In genomic region chr6:130843575-130844320, GRCh38 we compare ENCODE assay signal across 2 cellular contexts.
A peak's percentile ranks its signal among the peaks of the same experiment; 100 is the strongest.
TF ChIP-seq lines count a peak whose summit lies in the region.

No MANE protein-coding gene starts in this region.

TF ChIP-seq in K562, 482 proteins besides CTCF, POLR2A, EP300 and RAD21 (continued from another document):
- TF ChIP-seq, protein P1, sequence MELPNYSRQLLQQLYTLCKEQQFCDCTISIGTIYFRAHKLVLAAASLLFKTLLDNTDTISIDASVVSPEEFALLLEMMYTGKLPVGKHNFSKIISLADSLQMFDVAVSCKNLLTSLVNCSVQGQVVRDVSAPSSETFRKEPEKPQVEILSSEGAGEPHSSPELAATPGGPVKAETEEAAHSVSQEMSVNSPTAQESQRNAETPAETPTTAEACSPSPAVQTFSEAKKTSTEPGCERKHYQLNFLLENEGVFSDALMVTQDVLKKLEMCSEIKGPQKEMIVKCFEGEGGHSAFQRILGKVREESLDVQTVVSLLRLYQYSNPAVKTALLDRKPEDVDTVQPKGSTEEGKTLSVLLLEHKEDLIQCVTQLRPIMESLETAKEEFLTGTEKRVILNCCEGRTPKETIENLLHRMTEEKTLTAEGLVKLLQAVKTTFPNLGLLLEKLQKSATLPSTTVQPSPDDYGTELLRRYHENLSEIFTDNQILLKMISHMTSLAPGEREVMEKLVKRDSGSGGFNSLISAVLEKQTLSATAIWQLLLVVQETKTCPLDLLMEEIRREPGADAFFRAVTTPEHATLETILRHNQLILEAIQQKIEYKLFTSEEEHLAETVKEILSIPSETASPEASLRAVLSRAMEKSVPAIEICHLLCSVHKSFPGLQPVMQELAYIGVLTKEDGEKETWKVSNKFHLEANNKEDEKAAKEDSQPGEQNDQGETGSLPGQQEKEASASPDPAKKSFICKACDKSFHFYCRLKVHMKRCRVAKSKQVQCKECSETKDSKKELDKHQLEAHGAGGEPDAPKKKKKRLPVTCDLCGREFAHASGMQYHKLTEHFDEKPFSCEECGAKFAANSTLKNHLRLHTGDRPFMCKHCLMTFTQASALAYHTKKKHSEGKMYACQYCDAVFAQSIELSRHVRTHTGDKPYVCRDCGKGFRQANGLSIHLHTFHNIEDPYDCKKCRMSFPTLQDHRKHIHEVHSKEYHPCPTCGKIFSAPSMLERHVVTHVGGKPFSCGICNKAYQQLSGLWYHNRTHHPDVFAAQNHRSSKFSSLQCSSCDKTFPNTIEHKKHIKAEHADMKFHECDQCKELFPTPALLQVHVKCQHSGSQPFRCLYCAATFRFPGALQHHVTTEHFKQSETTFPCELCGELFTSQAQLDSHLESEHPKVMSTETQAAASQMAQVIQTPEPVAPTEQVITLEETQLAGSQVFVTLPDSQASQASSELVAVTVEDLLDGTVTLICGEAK (IDR thresholded peaks at IDR 0.05), result no peak
- TF ChIP-seq, protein P1 (CRISPR knock-in tag; IDR thresholded peaks at IDR 0.05), result no peak
- TF ChIP-seq RBM25 (IDR thresholded peaks at IDR 0.05; ENCODE audit: low read depth, low read length, severe bottlenecking), result no peak
- TF ChIP-seq DPF2 (IDR thresholded peaks at IDR 0.05), result no peak
- TF ChIP-seq ZNF224 (CRISPR knock-in tag; IDR thresholded peaks at IDR 0.05), result no peak
- TF ChIP-seq HBP1 (CRISPR knock-in tag; IDR thresholded peaks at IDR 0.05), result no peak

TF ChIP-seq in HepG2, 621 proteins besides CTCF, POLR2A, EP300 and RAD21 (continued from another document and continues in another):
- TF ChIP-seq NFAT5 (CRISPR knock-in tag; IDR thresholded peaks at IDR 0.05) (no peak), NAIF1 (CRISPR knock-in tag; IDR thresholded peaks at IDR 0.05; ENCODE audit: borderline replicate concordance) (0 out of 2 replicates have a peak, but pooled peaks have one; percentile 12), ZNF20 (CRISPR knock-in tag; IDR thresholded peaks at IDR 0.05) (no peak), ZNF619 (CRISPR knock-in tag; IDR thresholded peaks at IDR 0.05) (no peak), TEAD3 (CRISPR knock-in tag; optimal IDR thresholded peaks at IDR 0.05; ENCODE audit: borderline replicate concordance) (peak; percentile 45), ZNF691 (CRISPR knock-in tag; IDR thresholded peaks at IDR 0.05; ENCODE audit: borderline replicate concordance, low read depth) (no peak), CREM (IDR thresholded peaks at IDR 0.05) (no peak), CREM (CRISPR knock-in tag; IDR thresholded peaks at IDR 0.05) (no peak), HOMEZ (CRISPR knock-in tag; IDR thresholded peaks at IDR 0.05; ENCODE audit: low read depth) (0 out of 2 replicates have a peak, but pooled peaks have one; percentile 55), SIX1 (CRISPR knock-in tag; IDR thresholded peaks at IDR 0.05; ENCODE audit: borderline replicate concordance) (peak; percentile 26; the same call in 1 of the 2 replicates), NR3C1 (CRISPR knock-in tag; IDR thresholded peaks at IDR 0.05) (no peak), HMG20A (CRISPR knock-in tag; IDR thresholded peaks at IDR 0.05; ENCODE audit: borderline replicate concordance) (no peak), ZBTB2 (CRISPR knock-in tag; IDR thresholded peaks at IDR 0.05; ENCODE audit: low read depth) (no peak), ZSCAN25 (CRISPR knock-in tag; IDR thresholded peaks at IDR 0.05) (no peak), IRF2 (CRISPR knock-in tag; IDR thresholded peaks at IDR 0.05) (peak; percentile 43; the same call in 1 of the 2 replicates), POLR2AphosphoS5 (IDR thresholded peaks at IDR 0.05; ENCODE audit: low read depth, low read length) (0 out of 2 replicates have a peak, but pooled peaks have one; percentile 22), ZNF766 (CRISPR knock-in tag; IDR thresholded peaks at IDR 0.05; ENCODE audit: borderline replicate concordance) (no peak)
- TF ChIP-seq, protein P2, sequence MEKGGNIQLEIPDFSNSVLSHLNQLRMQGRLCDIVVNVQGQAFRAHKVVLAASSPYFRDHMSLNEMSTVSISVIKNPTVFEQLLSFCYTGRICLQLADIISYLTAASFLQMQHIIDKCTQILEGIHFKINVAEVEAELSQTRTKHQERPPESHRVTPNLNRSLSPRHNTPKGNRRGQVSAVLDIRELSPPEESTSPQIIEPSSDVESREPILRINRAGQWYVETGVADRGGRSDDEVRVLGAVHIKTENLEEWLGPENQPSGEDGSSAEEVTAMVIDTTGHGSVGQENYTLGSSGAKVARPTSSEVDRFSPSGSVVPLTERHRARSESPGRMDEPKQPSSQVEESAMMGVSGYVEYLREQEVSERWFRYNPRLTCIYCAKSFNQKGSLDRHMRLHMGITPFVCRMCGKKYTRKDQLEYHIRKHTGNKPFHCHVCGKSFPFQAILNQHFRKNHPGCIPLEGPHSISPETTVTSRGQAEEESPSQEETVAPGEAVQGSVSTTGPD (CRISPR knock-in tag; IDR thresholded peaks at IDR 0.05), result no peak
- TF ChIP-seq, protein P3, sequence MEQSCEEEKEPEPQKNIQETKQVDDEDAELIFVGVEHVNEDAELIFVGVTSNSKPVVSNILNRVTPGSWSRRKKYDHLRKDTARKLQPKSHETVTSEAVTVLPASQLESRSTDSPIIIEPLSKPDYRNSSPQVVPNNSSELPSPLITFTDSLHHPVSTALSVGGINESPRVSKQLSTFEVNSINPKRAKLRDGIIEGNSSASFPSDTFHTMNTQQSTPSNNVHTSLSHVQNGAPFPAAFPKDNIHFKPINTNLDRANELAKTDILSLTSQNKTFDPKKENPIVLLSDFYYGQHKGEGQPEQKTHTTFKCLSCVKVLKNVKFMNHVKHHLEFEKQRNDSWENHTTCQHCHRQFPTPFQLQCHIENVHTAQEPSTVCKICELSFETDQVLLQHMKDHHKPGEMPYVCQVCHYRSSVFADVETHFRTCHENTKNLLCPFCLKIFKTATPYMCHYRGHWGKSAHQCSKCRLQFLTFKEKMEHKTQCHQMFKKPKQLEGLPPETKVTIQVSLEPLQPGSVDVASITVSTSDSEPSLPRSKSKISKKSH (CRISPR knock-in tag; IDR thresholded peaks at IDR 0.05; ENCODE audit: borderline replicate concordance), result no peak
- TF ChIP-seq, protein P4, sequence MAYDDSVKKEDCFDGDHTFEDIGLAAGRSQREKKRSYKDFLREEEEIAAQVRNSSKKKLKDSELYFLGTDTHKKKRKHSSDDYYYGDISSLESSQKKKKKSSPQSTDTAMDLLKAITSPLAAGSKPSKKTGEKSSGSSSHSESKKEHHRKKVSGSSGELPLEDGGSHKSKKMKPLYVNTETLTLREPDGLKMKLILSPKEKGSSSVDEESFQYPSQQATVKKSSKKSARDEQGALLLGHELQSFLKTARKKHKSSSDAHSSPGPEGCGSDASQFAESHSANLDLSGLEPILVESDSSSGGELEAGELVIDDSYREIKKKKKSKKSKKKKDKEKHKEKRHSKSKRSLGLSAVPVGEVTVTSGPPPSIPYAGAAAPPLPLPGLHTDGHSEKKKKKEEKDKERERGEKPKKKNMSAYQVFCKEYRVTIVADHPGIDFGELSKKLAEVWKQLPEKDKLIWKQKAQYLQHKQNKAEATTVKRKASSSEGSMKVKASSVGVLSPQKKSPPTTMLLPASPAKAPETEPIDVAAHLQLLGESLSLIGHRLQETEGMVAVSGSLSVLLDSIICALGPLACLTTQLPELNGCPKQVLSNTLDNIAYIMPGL (CRISPR knock-in tag; IDR thresholded peaks at IDR 0.05; ENCODE audit: borderline replicate concordance in 1 of 2, low read depth in 1 of 2), result 0 out of 4 replicates have a peak, but pooled peaks of 1 of the 2 experiments have one; percentile 38
- TF ChIP-seq, protein P5, sequence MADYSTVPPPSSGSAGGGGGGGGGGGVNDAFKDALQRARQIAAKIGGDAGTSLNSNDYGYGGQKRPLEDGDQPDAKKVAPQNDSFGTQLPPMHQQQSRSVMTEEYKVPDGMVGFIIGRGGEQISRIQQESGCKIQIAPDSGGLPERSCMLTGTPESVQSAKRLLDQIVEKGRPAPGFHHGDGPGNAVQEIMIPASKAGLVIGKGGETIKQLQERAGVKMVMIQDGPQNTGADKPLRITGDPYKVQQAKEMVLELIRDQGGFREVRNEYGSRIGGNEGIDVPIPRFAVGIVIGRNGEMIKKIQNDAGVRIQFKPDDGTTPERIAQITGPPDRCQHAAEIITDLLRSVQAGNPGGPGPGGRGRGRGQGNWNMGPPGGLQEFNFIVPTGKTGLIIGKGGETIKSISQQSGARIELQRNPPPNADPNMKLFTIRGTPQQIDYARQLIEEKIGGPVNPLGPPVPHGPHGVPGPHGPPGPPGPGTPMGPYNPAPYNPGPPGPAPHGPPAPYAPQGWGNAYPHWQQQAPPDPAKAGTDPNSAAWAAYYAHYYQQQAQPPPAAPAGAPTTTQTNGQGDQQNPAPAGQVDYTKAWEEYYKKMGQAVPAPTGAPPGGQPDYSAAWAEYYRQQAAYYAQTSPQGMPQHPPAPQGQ (CRISPR knock-in tag; IDR thresholded peaks at IDR 0.05; ENCODE audit: borderline replicate concordance), result no peak
